20 cellular contexts compared by ENCODE assay signal in the genomic region with DNA sequence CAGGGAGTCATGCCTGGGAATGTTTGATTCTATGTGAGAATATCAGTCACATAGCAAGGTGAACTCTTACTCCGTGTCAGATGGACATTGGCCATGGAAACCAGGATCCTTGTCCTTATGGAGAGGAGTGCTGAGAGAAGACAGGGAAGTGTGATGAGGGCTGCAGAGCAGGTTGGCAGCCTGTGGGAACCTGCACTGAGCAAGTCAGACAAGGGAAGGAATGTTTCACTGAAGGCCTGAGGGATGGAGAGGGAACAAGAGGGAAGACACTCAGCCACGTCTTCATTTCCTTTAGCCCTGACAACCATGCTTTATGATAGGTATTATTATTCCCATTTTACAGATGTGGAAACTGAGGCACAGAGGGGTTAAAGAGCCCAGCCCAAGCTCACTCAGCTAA. TPM values are rescaled to one million over a fixed set of nuclear protein-coding genes. Genes with fewer than 3 reads are reported as not detected.
DNase-seq lines count a peak whose midpoint lies in the region; ATAC-seq and TF ChIP-seq lines count a peak whose summit lies in the region.
"Had no signal": no experiment of that assay in that cellular context is flagged by ENCODE, and none has a peak within 500 bp of the region (broad histone marks: within the 10 kb centered on the region; RNA-seq: fewer than 3 reads in every experiment).

No MANE protein-coding gene starts in this region.

- no peak overlapping the region for H3K27ac Mint-ChIP-seq in osteocyte (ENCODE audit: unreplicated experiment)
- peak overlapping the region; percentile 49 for H3K27ac Mint-ChIP-seq in type B pancreatic cell
- H3K27ac Mint-ChIP-seq: CD4-positive, alpha-beta memory T cell; HFFc6 had no signal

- TF ChIP-seq CTCF in osteocyte (IDR thresholded peaks at IDR 0.05): no peak
- TF ChIP-seq CTCF in type B pancreatic cell (conservative IDR thresholded peaks at IDR 0.05): no peak
- no peak for TF ChIP-seq CTCF in omental fat pad (IDR thresholded peaks at IDR 0.05)

- H3K27me3 Mint-ChIP-seq in osteocyte (ENCODE audit: unreplicated experiment) (no peaks in the 10 kb centered on the region), type B pancreatic cell (no peaks in the 10 kb centered on the region)

- no peak overlapping the region for H3K4me3 Mint-ChIP-seq in osteocyte (ENCODE audit: unreplicated experiment)
- no peak overlapping the region for H3K4me3 Mint-ChIP-seq in type B pancreatic cell
- H3K4me3 Mint-ChIP-seq: HFFc6 had no signal

- H3K9me3 Mint-ChIP-seq in osteocyte (ENCODE audit: unreplicated experiment): no peaks in the 10 kb centered on the region
- peaks cover 5% of the 10 kb centered on the region for H3K9me3 Mint-ChIP-seq in type B pancreatic cell
- H3K9me3 Mint-ChIP-seq: HFFc6 had no signal

- H3K4me1 Mint-ChIP-seq in osteocyte (ENCODE audit: unreplicated experiment): peaks cover 23% of the 10 kb centered on the region
- H3K4me1 Mint-ChIP-seq in type B pancreatic cell (ENCODE audit: unreplicated experiment): peaks cover 38% of the 10 kb centered on the region

- ATAC-seq in left lobe of liver: no peak
- no peak for ATAC-seq in omental fat pad (ENCODE audit: low FRiP score)

- peak; percentile 8 for DNase-seq in activated CD8-positive, alpha-beta memory T cell treated with anti-CD3 and anti-CD28 coated beads, Interleukin-2, amount 50 U/mL, for 48 hours
- DNase-seq in activated CD8-positive, alpha-beta memory T cell treated with anti-CD3 and anti-CD28 coated beads for 24 hours: no peak
- DNase-seq in left lobe of liver (ENCODE audit: low spot score): peak; percentile 11
- peak; percentile 6 for DNase-seq in osteocyte (ENCODE audit: extremely low spot score, unreplicated experiment)
- DNase-seq in type B pancreatic cell (ENCODE audit: extremely low spot score, unreplicated experiment): no peak
- DNase-seq in T-helper 9 cell: no peak
- DNase-seq in C1 segment of cervical spinal cord (lab: John Stamatoyannopoulos, UW): no peak
- DNase-seq in omental fat pad (ENCODE audit: low spot score): no peak
- DNase-seq: AML-193; BE2C; Calu3; CD4-positive, alpha-beta memory T cell; COR-L47; DMS53; DMS79 treated with DMSO at 0.1 percent for 48 hours; GF-D8; GOT3; HFFc6 had no signal

- H3K36me3 Mint-ChIP-seq in osteocyte (ENCODE audit: unreplicated experiment): no peaks in the 10 kb centered on the region
- H3K36me3 Mint-ChIP-seq in type B pancreatic cell: peaks cover 4% of the 10 kb centered on the region
- H3K36me3 Mint-ChIP-seq: CD4-positive, alpha-beta memory T cell had no signal

RNA-seq across cellular contexts. Expression of a gene that starts 38.4 kb away (rescaled TPM):
- total RNA-seq in left lobe of liver (1.5 TPM), osteocyte (not detected in 2 replicates), type B pancreatic cell (ENCODE audit: low replicate concordance) (0.43 TPM in 1 of 2 replicates, not detected in the other), omental fat pad (not detected)
- total RNA-seq: Calu3; CD4-positive, alpha-beta memory T cell; Daoy; G401; HFFc6 had no signal

Comparison
In these comparisons a context has a peak if more than half of its experiments do, and no peak if none do; other contexts are left out.
1. DNase-seq: peak in activated CD8-positive, alpha-beta memory T cell treated with anti-CD3 and anti-CD28 coated beads, Interleukin-2, amount 50 U/mL, for 48 hours (single experiment), left lobe of liver (single experiment) and osteocyte (single experiment); none in activated CD8-positive, alpha-beta memory T cell treated with anti-CD3 and anti-CD28 coated beads for 24 hours (single experiment), type B pancreatic cell (single experiment), T-helper 9 cell (single experiment), C1 segment of cervical spinal cord (0 of 14) and omental fat pad (single experiment).